Comparison of ENCODE assay signal across 27 cellular contexts in the genomic region with DNA sequence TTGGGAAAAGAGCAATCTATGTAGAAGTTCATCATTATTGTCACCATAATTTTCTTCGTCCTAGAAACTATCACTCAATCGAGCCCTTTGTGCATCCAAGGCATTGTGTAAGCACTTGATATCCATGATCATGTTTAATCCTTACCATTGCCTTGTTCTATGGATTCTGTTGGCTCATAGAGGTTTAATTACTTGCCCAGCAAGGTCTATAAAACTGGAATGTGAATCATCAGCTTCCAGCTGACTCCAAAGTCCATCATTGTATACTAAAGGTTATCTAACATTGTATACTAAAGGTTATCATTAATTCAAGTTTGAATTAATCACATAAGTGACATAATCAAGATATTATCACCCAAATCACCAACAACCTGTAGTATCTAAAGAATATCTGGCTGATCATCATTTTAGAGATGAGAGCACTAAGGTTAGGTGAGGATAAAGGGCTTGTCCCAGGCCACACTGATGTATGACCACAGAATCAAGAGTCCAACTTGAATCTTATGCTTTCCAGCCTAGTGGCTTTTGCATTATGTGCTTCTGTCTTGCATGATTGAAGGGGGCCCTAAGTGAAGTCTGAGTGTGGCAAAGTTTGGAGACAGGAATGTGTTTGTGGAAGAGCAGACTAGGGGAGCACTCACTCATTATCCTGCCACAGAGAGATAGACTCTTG.
"Had no signal": no experiment of that assay in that cellular context is flagged by ENCODE, and none has a peak within 500 bp of the region (broad histone marks: within the 10 kb centered on the region; RNA-seq: fewer than 3 reads in every experiment).

No MANE protein-coding gene starts in this region.

- H3K4me3 Mint-ChIP-seq: dendritic cell treated with granulocyte-macrophage colony-stimulating factor and Interleukin-4, amounts not matched to agents 40 ng/mL and 50 ng/mL, for 4 days; effector memory CD8-positive, alpha-beta T cell; endodermal cell; immature natural killer cell; memory B cell had no signal

- H3K9me3 ChIP-seq: colonic mucosa, esophagus squamous epithelium, gastroesophageal sphincter, heart left ventricle, left lung had no signal

- H3K4me1 Mint-ChIP-seq: immature natural killer cell, memory B cell had no signal

- H3K4me2 ChIP-seq: hepatocyte had no signal

- H3K36me3 ChIP-seq: colonic mucosa, esophagus squamous epithelium, gastroesophageal sphincter, heart left ventricle, left lung had no signal

- H3K27me3 Mint-ChIP-seq: effector memory CD8-positive, alpha-beta T cell; memory B cell had no signal

- DNase-seq: cerebellar nuclear complex; colonic mucosa; cortex of kidney; effector CD8-positive, alpha-beta T cell; effector memory CD8-positive, alpha-beta T cell; endodermal cell; erythroblast; esophagus squamous epithelium; foreskin fibroblast; foreskin melanocyte; heart left ventricle; hypothalamus; immature natural killer cell; islet precursor cell; kidney; kidney glomerular epithelial cell; left lung; left ventricle myocardium superior; mammary epithelial cell; midbrain had no signal

- ATAC-seq: effector memory CD8-positive, alpha-beta T cell; esophagus mucosa; gastroesophageal sphincter; heart left ventricle; left lung; left ventricle myocardium superior had no signal

- H2AFZ ChIP-seq: hepatocyte had no signal

- H3K36me3 Mint-ChIP-seq: immature natural killer cell, memory B cell had no signal

- H3K27ac Mint-ChIP-seq: dendritic cell treated with granulocyte-macrophage colony-stimulating factor and Interleukin-4, amounts not matched to agents 40 ng/mL and 50 ng/mL, for 4 days; effector memory CD8-positive, alpha-beta T cell; endodermal cell; immature natural killer cell; memory B cell had no signal

- H3K4me3 ChIP-seq: colonic mucosa, esophagus squamous epithelium, gastroesophageal sphincter, heart left ventricle, hepatocyte, left lung, lung had no signal

- H3K27ac ChIP-seq: colonic mucosa, epithelial cell of prostate, esophagus squamous epithelium, gastroesophageal sphincter, heart left ventricle, hepatocyte, left lung had no signal

- H3K4me1 ChIP-seq: colonic mucosa, gastroesophageal sphincter, left lung had no signal

- H3K9me3 Mint-ChIP-seq: dendritic cell treated with granulocyte-macrophage colony-stimulating factor and Interleukin-4, amounts not matched to agents 40 ng/mL and 50 ng/mL, for 4 days had no signal

- H3K27me3 ChIP-seq: colonic mucosa, esophagus squamous epithelium, gastroesophageal sphincter, heart left ventricle, hepatocyte, left lung had no signal
